In the genomic region with DNA sequence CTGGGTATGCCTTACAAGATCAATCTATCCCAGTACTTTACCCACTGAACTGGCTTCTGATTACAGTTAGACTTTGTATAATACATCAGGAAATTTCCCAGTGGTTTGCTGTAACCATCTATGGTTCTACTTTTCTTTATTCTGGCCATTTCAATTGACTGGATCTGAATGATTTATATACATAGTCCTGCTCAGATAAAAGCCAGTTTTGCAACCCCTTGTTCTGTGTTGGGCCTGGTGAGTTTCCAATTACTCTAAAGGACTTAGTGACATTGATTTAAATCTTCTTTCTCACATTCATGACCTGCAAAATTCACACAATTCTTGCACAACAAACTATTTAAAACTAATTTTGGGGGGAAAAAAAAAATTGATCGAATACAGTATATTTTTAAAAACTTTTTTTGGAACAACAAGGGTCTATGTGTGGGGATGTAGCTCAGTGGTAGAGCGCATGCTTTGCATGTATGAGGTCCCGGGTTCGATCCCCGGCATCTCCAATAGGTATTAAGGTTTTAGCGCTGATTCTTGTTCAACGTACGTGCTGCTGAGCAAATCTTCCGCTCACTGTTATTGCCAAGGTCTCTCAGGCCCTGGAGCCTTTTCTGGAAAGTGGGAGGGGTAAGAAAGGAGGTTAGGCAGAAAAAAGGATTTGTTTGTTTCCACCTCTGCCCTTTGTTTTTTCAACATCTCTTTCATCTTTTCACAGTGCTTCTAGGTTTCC, we compare ENCODE assay signal across 9 cellular contexts.
DNase-seq lines count a peak whose midpoint lies in the region; ATAC-seq, FAIRE-seq and TF ChIP-seq lines count a peak whose summit lies in the region.
"Had no signal": no experiment of that assay in that cellular context is flagged by ENCODE, and none has a peak within 500 bp of the region (broad histone marks: within the 10 kb centered on the region; RNA-seq: fewer than 3 reads in every experiment).

No MANE protein-coding gene starts in this region.

- H3K4me2 ChIP-seq in endothelial cell of umbilical vein (ENCODE audit: insufficient read depth, low read length), result no peak overlapping the region

- peak; percentile 50 for DNase-seq in activated T-cell treated with anti-CD3 and anti-CD28 coated beads for 48 hours (ENCODE audit: low read depth)
- DNase-seq in activated T-cell treated with anti-CD3 and anti-CD28 coated beads for 4 hours, result no peak
- DNase-seq in OCI-M1 (lab: John Stamatoyannopoulos, UW), result peak; percentile 95
- DNase-seq in endothelial cell of umbilical vein (ENCODE audit: low read depth, low spot score), result peak; percentile 47
- DNase-seq in stimulated activated CD8-positive, alpha-beta memory T cell treated with anti-CD3 and anti-CD28 coated beads, Interleukin-2, amount 100 ng/mL, for 48 hours (ENCODE audit: low read depth in 2 of 2), result peak; percentile 39 to 43
- DNase-seq in upper lobe of left lung, result no peak

- no peak overlapping the region for H2AFZ ChIP-seq in endothelial cell of umbilical vein (ENCODE audit: low read depth, low read length)

- TF ChIP-seq POLR2A in endothelial cell of umbilical vein (IDR thresholded peaks at IDR 0.05; ENCODE audit: low read depth, low read length) (no peak), upper lobe of left lung (IDR thresholded peaks at IDR 0.05) (no peak)

- intact Hi-C loops in endothelial cell of umbilical vein (cut with micrococcal nuclease), result loop anchor here (10.0 kb wide), 1 partner anchor 342 kb away; no protein-coding TSS in a partner anchor

- BruUV-seq in endothelial cell of umbilical vein (replicated peaks; lab: Mats Ljungman, UMichigan), result no TSS peak

- WGBS in upper lobe of left lung, 2 donors, result 17 to 21% methylated on average over 9 of the region's 9 CpGs

- H3K9me3 ChIP-seq in endothelial cell of umbilical vein (replicated peaks; ENCODE audit: control insufficient read depth, insufficient read depth, low read length) (no peaks in the 10 kb centered on the region), upper lobe of left lung (no peaks in the 10 kb centered on the region)

- H3K9ac ChIP-seq in endothelial cell of umbilical vein (replicated peaks; ENCODE audit: extremely low read depth, insufficient read depth, low read length), result no peak overlapping the region

- ATAC-seq in GM19395 (IDR thresholded peaks at IDR 0.05; ENCODE audit: unreplicated experiment), result no peak
- ATAC-seq in upper lobe of left lung (ENCODE audit: low FRiP score in 2 of 2), result no peak
- no peak for ATAC-seq in GM21576 (IDR thresholded peaks at IDR 0.05; ENCODE audit: unreplicated experiment)

- no peaks in the 10 kb centered on the region for H3K9me1 ChIP-seq in endothelial cell of umbilical vein (replicated peaks; ENCODE audit: control insufficient read depth, extremely low read depth, insufficient read depth, low read length)

- FAIRE-seq in endothelial cell of umbilical vein (lab: Jason Lieb, UNC), result peak; percentile 46

- POLR2A ChIA-PET in endothelial cell of umbilical vein (lab: Charles Lee), result no interaction called here

- no peaks in the 10 kb centered on the region for H3K79me2 ChIP-seq in endothelial cell of umbilical vein (ENCODE audit: control insufficient read depth, insufficient read depth, low read length)

- TF ChIP-seq CTCF in endothelial cell of umbilical vein (IDR thresholded peaks at IDR 0.05; ENCODE audit: extremely low read depth in 1 of 2, insufficient read depth in 1 of 2, low read depth in 1 of 2, low read length in 2 of 2) (no peak), upper lobe of left lung (IDR thresholded peaks at IDR 0.05) (no peak)

- dilution Hi-C loops in endothelial cell of umbilical vein (cut with MboI; ENCODE audit: extremely low pct_ligation_motif_present, low sequenced_read_pairs), result no loop called here

- no peak overlapping the region for H3K4me3 ChIP-seq in endothelial cell of umbilical vein (replicated peaks in 1 of 3; ENCODE audit: insufficient read depth in 1 of 3, low read depth in 1 of 3, low read length in 3 of 3)
- no peak overlapping the region for H3K4me3 ChIP-seq in upper lobe of left lung
- H3K4me3 ChIP-seq: cardiac muscle cell had no signal

- no peaks in the 10 kb centered on the region for H3K4me1 ChIP-seq in endothelial cell of umbilical vein (ENCODE audit: control insufficient read depth, extremely low read depth, insufficient read depth, low read length)
- H3K4me1 ChIP-seq in upper lobe of left lung, result peaks cover 0 to 4% (median under 1%) of the 10 kb centered on the region in 4 donors

- no peak for TF ChIP-seq EP300 in upper lobe of left lung (IDR thresholded peaks at IDR 0.05)

- H3K27me3 ChIP-seq in endothelial cell of umbilical vein (ENCODE audit: control insufficient read depth in 2 of 2, insufficient read depth in 2 of 2, low read length in 2 of 2) (peaks cover 2 to 14% of the 10 kb centered on the region in 2 experiments), upper lobe of left lung (peaks cover 0 to under 1% (median 0%) of the 10 kb centered on the region in 4 donors)
- H3K27me3 ChIP-seq: cardiac muscle cell had no signal

- CTCF ChIA-PET in endothelial cell of umbilical vein (lab: Charles Lee), result no interaction called here

- no peaks in the 10 kb centered on the region for H4K20me1 ChIP-seq in endothelial cell of umbilical vein (replicated peaks; ENCODE audit: control insufficient read depth, extremely low read depth, insufficient read depth, low read length)

- no peaks in the 10 kb centered on the region for H3K36me3 ChIP-seq in endothelial cell of umbilical vein (ENCODE audit: control insufficient read depth in 2 of 2, extremely low read depth in 1 of 2, insufficient read depth in 2 of 2, low read length in 2 of 2)
- H3K36me3 ChIP-seq in upper lobe of left lung, result no peaks in the 10 kb centered on the region
- H3K36me3 ChIP-seq: cardiac muscle cell had no signal

- H3K27ac ChIP-seq in endothelial cell of umbilical vein (ENCODE audit: insufficient read depth, low read depth, low read length), result no peak overlapping the region
- H3K27ac ChIP-seq in upper lobe of left lung, result no peak overlapping the region
- H3K27ac ChIP-seq: cardiac muscle cell had no signal

TF ChIP-seq in endothelial cell of umbilical vein, 7 proteins besides CTCF, POLR2A, EP300 and RAD21:
- TF ChIP-seq, protein P1, sequence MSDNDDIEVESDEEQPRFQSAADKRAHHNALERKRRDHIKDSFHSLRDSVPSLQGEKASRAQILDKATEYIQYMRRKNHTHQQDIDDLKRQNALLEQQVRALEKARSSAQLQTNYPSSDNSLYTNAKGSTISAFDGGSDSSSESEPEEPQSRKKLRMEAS (IDR thresholded peaks at IDR 0.05; ENCODE audit: insufficient read depth, insufficient read length), result no peak
- TF ChIP-seq JUN (IDR thresholded peaks at IDR 0.05; ENCODE audit: borderline replicate concordance, insufficient read depth, insufficient read length, low read depth) (no peak), FOS (IDR thresholded peaks at IDR 0.05; ENCODE audit: borderline replicate concordance, insufficient read depth, low read length) (no peak), POLR2AphosphoS5 (IDR thresholded peaks at IDR 0.05; ENCODE audit: insufficient read depth, low read depth, low read length) (no peak), MYC (IDR thresholded peaks at IDR 0.05; ENCODE audit: low read depth, low read length) (no peak), EZH2 (IDR thresholded peaks at IDR 0.05; ENCODE audit: borderline replicate concordance, low read depth, low read length, severe bottlenecking) (no peak), GATA2 (IDR thresholded peaks at IDR 0.05; ENCODE audit: insufficient read depth, insufficient read length, low read depth, low read length) (no peak)

Comparison
In these comparisons a context has a peak if more than half of its experiments do, and no peak if none do; other contexts are left out.
1. DNase-seq: peak in activated T-cell treated with anti-CD3 and anti-CD28 coated beads for 48 hours (single experiment), OCI-M1 (single experiment), endothelial cell of umbilical vein (single experiment) and stimulated activated CD8-positive, alpha-beta memory T cell treated with anti-CD3 and anti-CD28 coated beads, Interleukin-2, amount 100 ng/mL, for 48 hours (2 of 2); none in activated T-cell treated with anti-CD3 and anti-CD28 coated beads for 4 hours (single experiment) and upper lobe of left lung (0 of 2).